ENCODE assay signal across 9 cellular contexts in genomic region chr4:87009095-87009648, GRCh38.
DNase-seq lines count a peak whose midpoint lies in the region; ATAC-seq and TF ChIP-seq lines count a peak whose summit lies in the region.
"Had no signal": no experiment of that assay in that cellular context is flagged by ENCODE, and none has a peak within 500 bp of the region (broad histone marks: within the 10 kb centered on the region; RNA-seq: fewer than 3 reads in every experiment).

No MANE protein-coding gene starts in this region.

- ATAC-seq in activated T-cell treated with anti-CD3 and anti-CD28 coated beads, Interleukin-2, amount 50 U/mL, for 72 hours (replicated peaks in 1 of 2) = no peak

- DNase-seq in activated T-cell treated with anti-CD3 and anti-CD28 coated beads, Interleukin-2, amount 50 U/mL, for 72 hours = no peak
- DNase-seq in activated T-cell treated with anti-CD3 and anti-CD28 coated beads for 4 hours = no peak
- DNase-seq in activated CD4-positive, alpha-beta memory T cell treated with anti-CD3 and anti-CD28 coated beads, Interleukin-2, amount 10 ng/mL, durations not matched to agents 7 days and 5 days = no peak
- no peak for DNase-seq in kidney epithelial cell (ENCODE audit: low read depth)
- no peak for DNase-seq in type B pancreatic cell (ENCODE audit: extremely low spot score, unreplicated experiment)
- no peak for DNase-seq in NCI-H1436 treated with DMSO at 0.1 percent for 48 hours (lab: John Stamatoyannopoulos, UW)
- no peak for DNase-seq in NCI-H2081 treated with DMSO at 0.1 percent for 48 hours (lab: John Stamatoyannopoulos, UW)
- DNase-seq in DMS79 treated with DMSO at 0.1 percent for 48 hours (lab: John Stamatoyannopoulos, UW) = no peak
- DNase-seq: activated CD8-positive, alpha-beta memory T cell treated with anti-CD3 and anti-CD28 coated beads, Interleukin-2, amount 50 U/mL, for 48 hours had no signal

- H3K4me3 ChIP-seq in kidney epithelial cell (ENCODE audit: low read depth, low read length) = peak overlapping the region; percentile 2

- peaks cover 2 to 10% of the 10 kb centered on the region in 2 donors for H3K36me3 Mint-ChIP-seq in activated T-cell treated with anti-CD3 and anti-CD28 coated beads, Interleukin-2, amount 50 U/mL, for 72 hours (ENCODE audit: insufficient read depth in 2 of 2)
- peaks cover 7% of the 10 kb centered on the region for H3K36me3 Mint-ChIP-seq in activated CD4-positive, alpha-beta memory T cell treated with anti-CD3 and anti-CD28 coated beads, Interleukin-2, amount 10 ng/mL, durations not matched to agents 7 days and 5 days (ENCODE audit: low read depth)
- no peaks in the 10 kb centered on the region for H3K36me3 Mint-ChIP-seq in type B pancreatic cell

- no peaks in the 10 kb centered on the region for H3K9me3 Mint-ChIP-seq in activated T-cell treated with anti-CD3 and anti-CD28 coated beads, Interleukin-2, amount 50 U/mL, for 72 hours
- no peaks in the 10 kb centered on the region for H3K9me3 Mint-ChIP-seq in activated CD4-positive, alpha-beta memory T cell treated with anti-CD3 and anti-CD28 coated beads, Interleukin-2, amount 10 ng/mL, durations not matched to agents 7 days and 5 days
- H3K9me3 Mint-ChIP-seq in type B pancreatic cell = no peaks in the 10 kb centered on the region

- POLR2A ChIA-PET in activated CD4-positive, alpha-beta memory T cell treated with anti-CD3 and anti-CD28 coated beads, Interleukin-2, amount 10 ng/mL, durations not matched to agents 7 days and 5 days (lab: Charles Lee) = interaction anchor here (0.6 to 8.9 kb wide), 5 partner anchors 65 to 87 kb away, joined by 3 to 396 read pairs (median 7); partner anchors contain the start of gene AFF1

- peaks cover 82% of the 10 kb centered on the region for H3K4me1 Mint-ChIP-seq in activated T-cell treated with anti-CD3 and anti-CD28 coated beads, Interleukin-2, amount 50 U/mL, for 72 hours (ENCODE audit: low read depth)
- peaks cover 64% of the 10 kb centered on the region for H3K4me1 Mint-ChIP-seq in activated CD4-positive, alpha-beta memory T cell treated with anti-CD3 and anti-CD28 coated beads, Interleukin-2, amount 10 ng/mL, durations not matched to agents 7 days and 5 days
- H3K4me1 Mint-ChIP-seq in type B pancreatic cell (ENCODE audit: unreplicated experiment) = peaks cover 61% of the 10 kb centered on the region

- H3K27me3 ChIP-seq in kidney epithelial cell (ENCODE audit: control insufficient read depth, insufficient read depth, low read length) = no peaks in the 10 kb centered on the region

- H3K4me3 Mint-ChIP-seq in activated T-cell treated with anti-CD3 and anti-CD28 coated beads, Interleukin-2, amount 50 U/mL, for 72 hours = peak overlapping the region; percentile 79 to 87
- H3K4me3 Mint-ChIP-seq in activated CD4-positive, alpha-beta memory T cell treated with anti-CD3 and anti-CD28 coated beads, Interleukin-2, amount 10 ng/mL, durations not matched to agents 7 days and 5 days = peak overlapping the region; percentile 56
- peak overlapping the region; percentile 75 for H3K4me3 Mint-ChIP-seq in type B pancreatic cell

- no peaks in the 10 kb centered on the region for H3K27me3 Mint-ChIP-seq in activated T-cell treated with anti-CD3 and anti-CD28 coated beads, Interleukin-2, amount 50 U/mL, for 72 hours (ENCODE audit: low read depth)
- H3K27me3 Mint-ChIP-seq in activated CD4-positive, alpha-beta memory T cell treated with anti-CD3 and anti-CD28 coated beads, Interleukin-2, amount 10 ng/mL, durations not matched to agents 7 days and 5 days = no peaks in the 10 kb centered on the region
- no peaks in the 10 kb centered on the region for H3K27me3 Mint-ChIP-seq in type B pancreatic cell

- no peak overlapping the region for H3K27ac Mint-ChIP-seq in activated T-cell treated with anti-CD3 and anti-CD28 coated beads, Interleukin-2, amount 50 U/mL, for 72 hours
- H3K27ac Mint-ChIP-seq in activated CD4-positive, alpha-beta memory T cell treated with anti-CD3 and anti-CD28 coated beads, Interleukin-2, amount 10 ng/mL, durations not matched to agents 7 days and 5 days = peak overlapping the region; percentile 5
- H3K27ac Mint-ChIP-seq in type B pancreatic cell = no peak overlapping the region

- no peaks in the 10 kb centered on the region for H3K36me3 ChIP-seq in kidney epithelial cell (ENCODE audit: control insufficient read depth, insufficient read depth, low read length)

- TF ChIP-seq CTCF in kidney epithelial cell (IDR thresholded peaks at IDR 0.05; ENCODE audit: insufficient read depth, low read length, poor library complexity, severe bottlenecking) = no peak
- no peak for TF ChIP-seq CTCF in type B pancreatic cell (conservative IDR thresholded peaks at IDR 0.05)

- CTCF ChIA-PET in activated CD4-positive, alpha-beta memory T cell treated with anti-CD3 and anti-CD28 coated beads, Interleukin-2, amount 10 ng/mL, durations not matched to agents 7 days and 5 days (lab: Charles Lee) = interaction anchor here (0.8 to 6.4 kb wide), 6 partner anchors 67 to 142 kb away, joined by 3 to 107 read pairs (median 5); partner anchors contain the start of gene AFF1
